ENCODE assay signal across 14 cellular contexts in genomic region chr6:13787146-13787545, GRCh38. TPM values are rescaled to one million over a fixed set of nuclear protein-coding genes. Genes with fewer than 3 reads are reported as not detected.
A peak's percentile ranks its signal among the peaks of the same experiment; 100 is the strongest.
DNase-seq lines count a peak whose midpoint lies in the region; ATAC-seq, FAIRE-seq and TF ChIP-seq lines count a peak whose summit lies in the region.
"Had no signal": no experiment of that assay in that cellular context is flagged by ENCODE, and none has a peak within 500 bp of the region (broad histone marks: within the 10 kb centered on the region; RNA-seq: fewer than 3 reads in every experiment).

No MANE protein-coding gene starts in this region.

- no peaks in the 10 kb centered on the region for H3K27me3 Mint-ChIP-seq in neural progenitor cell (ENCODE audit: insufficient read depth, low read depth)

- H3K9me3 Mint-ChIP-seq in neural progenitor cell: no peaks in the 10 kb centered on the region

- H3K36me3 Mint-ChIP-seq in neural progenitor cell: peaks cover 18% of the 10 kb centered on the region

- no peak overlapping the region for H3K9ac ChIP-seq in neural progenitor cell
- H3K9ac ChIP-seq: KMS-11 had no signal

- H3K9me3 ChIP-seq in neural progenitor cell (ENCODE audit: low read depth): no peaks in the 10 kb centered on the region
- H3K9me3 ChIP-seq: colonic mucosa had no signal

- no peak overlapping the region for H3K4me3 ChIP-seq in neural progenitor cell
- H3K4me3 ChIP-seq: colonic mucosa had no signal

- no peaks in the 10 kb centered on the region for H3K27me3 ChIP-seq in neural progenitor cell
- H3K27me3 ChIP-seq: colonic mucosa had no signal

- H2AFZ ChIP-seq in neural progenitor cell (replicated peaks): peak overlapping the region; percentile 30

- peaks cover 18% of the 10 kb centered on the region for H3K4me1 Mint-ChIP-seq in neural progenitor cell

- peak; percentile 56 for ATAC-seq in SK-N-SH treated with all-trans-retinoic acid at 6 μM for 48 hours
- ATAC-seq in HG02973 (IDR thresholded peaks at IDR 0.05; ENCODE audit: unreplicated experiment): no peak
- no peak for ATAC-seq in esophagus mucosa
- ATAC-seq: left colon had no signal

- FAIRE-seq in D721Med (lab: Jason Lieb, UNC): peak; percentile 35

- H3K4me1 ChIP-seq in neural progenitor cell: peaks cover 17% of the 10 kb centered on the region
- H3K4me1 ChIP-seq: colonic mucosa had no signal

- H3K27ac ChIP-seq in neural progenitor cell: peak overlapping the region; percentile 94
- H3K27ac ChIP-seq: colonic mucosa, KMS-11, VCaP had no signal

- peaks cover 19% of the 10 kb centered on the region for H3F3A ChIP-seq in neural progenitor cell (ENCODE audit: low read depth)

- peak overlapping the region; percentile 75 for H3K27ac Mint-ChIP-seq in neural progenitor cell

- no peaks in the 10 kb centered on the region for H3K79me2 ChIP-seq in neural progenitor cell (ENCODE audit: low read depth)

- H3K4me3 Mint-ChIP-seq in neural progenitor cell: peak overlapping the region; percentile 2

- no peaks in the 10 kb centered on the region for H4K20me1 ChIP-seq in neural progenitor cell (ENCODE audit: low read depth)

- H3K4me2 ChIP-seq in neural progenitor cell: peak overlapping the region; percentile 72
- H3K4me2 ChIP-seq: KMS-11 had no signal

- no peak for DNase-seq in D721Med (ENCODE audit: insufficient read length, low spot score)
- DNase-seq in epidermal melanocyte (ENCODE audit: insufficient read length, low spot score): peak; percentile 42
- DNase-seq in neural progenitor cell (ENCODE audit: low spot score): peak; percentile 79
- DNase-seq in DMS153 treated with DMSO at 0.1 percent for 48 hours (lab: John Stamatoyannopoulos, UW; ENCODE audit: unreplicated experiment): no peak
- DNase-seq in DMS53 treated with DMSO at 0.1 percent for 48 hours (lab: John Stamatoyannopoulos, UW; ENCODE audit: unreplicated experiment): no peak
- DNase-seq: colonic mucosa; DMS53; left colon; NK-92 treated with Interleukin-12 subunit alpha and Interleukin-12 subunit beta, amount 100 ng/mL, for 24 hours had no signal

- no peak for TF ChIP-seq CTCF in D721Med (IDR thresholded peaks at IDR 0.05; ENCODE audit: insufficient read depth, missing control alignments)
- TF ChIP-seq CTCF in neural progenitor cell (IDR thresholded peaks at IDR 0.05): no peak

- peaks cover 10% of the 10 kb centered on the region for H3K36me3 ChIP-seq in neural progenitor cell
- H3K36me3 ChIP-seq: colonic mucosa had no signal

TF ChIP-seq in SK-N-SH treated with all-trans-retinoic acid at 6 μM for 48 hours, 23 proteins besides CTCF, POLR2A, EP300 and RAD21:
- no peak for TF ChIP-seq CREB5 (CRISPR knock-in tag; IDR thresholded peaks at IDR 0.05; ENCODE audit: low read depth)
- no peak for TF ChIP-seq OSR1 (CRISPR knock-in tag; IDR thresholded peaks at IDR 0.05)
- TF ChIP-seq CSDC2 (CRISPR knock-in tag; IDR thresholded peaks at IDR 0.05): no peak
- TF ChIP-seq TSHZ2 (CRISPR knock-in tag; IDR thresholded peaks at IDR 0.05): no peak
- no peak for TF ChIP-seq ZFP3 (CRISPR knock-in tag; IDR thresholded peaks at IDR 0.05)

RNA-seq across cellular contexts. Expression of gene MCUR1, which starts 27.2 kb away (rescaled TPM):
- 15.9 and 16.2 TPM in 2 replicates for total RNA-seq in neural progenitor cell (ENCODE audit: low replicate concordance)
- 24.6 TPM for total RNA-seq in esophagus mucosa

Comparison
In these comparisons a context has a peak if more than half of its experiments do, and no peak if none do; other contexts are left out.
1. DNase-seq: peak in epidermal melanocyte (single experiment) and neural progenitor cell (single experiment); none in D721Med (single experiment), DMS153 treated with DMSO at 0.1 percent for 48 hours (single experiment) and DMS53 treated with DMSO at 0.1 percent for 48 hours (single experiment).